In the genomic region with DNA sequence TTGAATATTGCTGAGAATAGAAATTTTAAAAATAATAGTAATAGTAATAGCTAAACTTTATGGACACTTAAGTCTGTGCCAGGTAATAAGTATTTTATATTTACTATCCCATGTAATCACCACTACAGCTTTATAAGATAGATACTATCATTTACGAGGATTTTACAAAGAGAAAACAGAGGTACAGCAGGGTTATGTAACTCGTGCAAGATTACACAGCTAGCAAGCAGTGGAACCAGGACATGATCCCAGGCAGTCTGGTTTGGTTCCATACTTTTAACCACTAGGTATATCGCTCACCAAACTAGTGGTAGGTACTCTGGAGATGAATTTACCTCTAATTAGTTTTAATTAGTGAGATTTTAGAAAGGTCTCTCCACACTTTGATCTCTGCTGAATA, we compare ENCODE assay signal across 3 cellular contexts. TPM values are rescaled to one million over a fixed set of nuclear protein-coding genes. Genes with fewer than 3 reads are reported as not detected.
"Had no signal": no experiment of that assay in that cellular context is flagged by ENCODE, and none has a peak within 500 bp of the region (broad histone marks: within the 10 kb centered on the region; RNA-seq: fewer than 3 reads in every experiment).

No MANE protein-coding gene starts in this region.

- H3K4me3 ChIP-seq: GM12878 had no signal

- DNase-seq: GDM1, GF-D8 had no signal

- ATAC-seq: GM12878 had no signal

RNA-seq across cellular contexts. Expression of gene SPAG17, which starts 42.5 kb away (rescaled TPM):
- total RNA-seq: GM12878 had no signal
